In the genomic region with DNA sequence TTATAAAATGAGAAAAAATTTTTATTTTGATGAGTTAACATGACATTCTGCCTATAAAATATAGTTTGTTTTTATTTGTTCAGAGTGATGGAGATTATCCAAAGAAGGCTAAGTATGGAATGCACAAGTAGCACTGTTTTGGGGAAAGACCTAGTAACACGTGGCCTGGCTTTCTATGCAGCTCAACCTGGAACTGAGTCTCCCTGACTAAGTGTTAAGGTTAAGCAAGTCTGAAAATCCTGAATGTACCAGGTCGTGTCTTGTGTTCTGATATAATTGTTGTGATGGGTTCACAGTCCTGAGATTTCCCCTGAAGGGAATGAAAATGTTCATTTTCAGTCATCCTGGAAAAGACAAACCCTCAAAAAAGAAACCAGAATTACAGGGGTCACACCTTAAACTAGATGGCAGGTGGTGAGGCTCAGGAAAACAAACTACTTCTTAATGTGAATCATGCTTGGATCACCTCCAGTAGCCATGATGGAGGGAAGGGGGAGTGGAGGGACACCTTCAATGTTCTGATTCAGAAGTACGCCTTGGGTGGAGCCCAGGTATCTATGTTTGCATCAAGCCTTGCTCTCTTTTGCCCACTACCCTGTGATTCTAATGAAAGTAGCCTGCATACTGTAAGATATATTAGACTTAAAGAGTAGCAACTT, we compare ENCODE assay signal across 1 cellular context.
TF ChIP-seq lines count a peak whose summit lies in the region.

No MANE protein-coding gene starts in this region.

TF ChIP-seq in GM23338, 12 proteins besides CTCF, POLR2A, EP300 and RAD21 (continued from another document):
- TF ChIP-seq, protein P1, sequence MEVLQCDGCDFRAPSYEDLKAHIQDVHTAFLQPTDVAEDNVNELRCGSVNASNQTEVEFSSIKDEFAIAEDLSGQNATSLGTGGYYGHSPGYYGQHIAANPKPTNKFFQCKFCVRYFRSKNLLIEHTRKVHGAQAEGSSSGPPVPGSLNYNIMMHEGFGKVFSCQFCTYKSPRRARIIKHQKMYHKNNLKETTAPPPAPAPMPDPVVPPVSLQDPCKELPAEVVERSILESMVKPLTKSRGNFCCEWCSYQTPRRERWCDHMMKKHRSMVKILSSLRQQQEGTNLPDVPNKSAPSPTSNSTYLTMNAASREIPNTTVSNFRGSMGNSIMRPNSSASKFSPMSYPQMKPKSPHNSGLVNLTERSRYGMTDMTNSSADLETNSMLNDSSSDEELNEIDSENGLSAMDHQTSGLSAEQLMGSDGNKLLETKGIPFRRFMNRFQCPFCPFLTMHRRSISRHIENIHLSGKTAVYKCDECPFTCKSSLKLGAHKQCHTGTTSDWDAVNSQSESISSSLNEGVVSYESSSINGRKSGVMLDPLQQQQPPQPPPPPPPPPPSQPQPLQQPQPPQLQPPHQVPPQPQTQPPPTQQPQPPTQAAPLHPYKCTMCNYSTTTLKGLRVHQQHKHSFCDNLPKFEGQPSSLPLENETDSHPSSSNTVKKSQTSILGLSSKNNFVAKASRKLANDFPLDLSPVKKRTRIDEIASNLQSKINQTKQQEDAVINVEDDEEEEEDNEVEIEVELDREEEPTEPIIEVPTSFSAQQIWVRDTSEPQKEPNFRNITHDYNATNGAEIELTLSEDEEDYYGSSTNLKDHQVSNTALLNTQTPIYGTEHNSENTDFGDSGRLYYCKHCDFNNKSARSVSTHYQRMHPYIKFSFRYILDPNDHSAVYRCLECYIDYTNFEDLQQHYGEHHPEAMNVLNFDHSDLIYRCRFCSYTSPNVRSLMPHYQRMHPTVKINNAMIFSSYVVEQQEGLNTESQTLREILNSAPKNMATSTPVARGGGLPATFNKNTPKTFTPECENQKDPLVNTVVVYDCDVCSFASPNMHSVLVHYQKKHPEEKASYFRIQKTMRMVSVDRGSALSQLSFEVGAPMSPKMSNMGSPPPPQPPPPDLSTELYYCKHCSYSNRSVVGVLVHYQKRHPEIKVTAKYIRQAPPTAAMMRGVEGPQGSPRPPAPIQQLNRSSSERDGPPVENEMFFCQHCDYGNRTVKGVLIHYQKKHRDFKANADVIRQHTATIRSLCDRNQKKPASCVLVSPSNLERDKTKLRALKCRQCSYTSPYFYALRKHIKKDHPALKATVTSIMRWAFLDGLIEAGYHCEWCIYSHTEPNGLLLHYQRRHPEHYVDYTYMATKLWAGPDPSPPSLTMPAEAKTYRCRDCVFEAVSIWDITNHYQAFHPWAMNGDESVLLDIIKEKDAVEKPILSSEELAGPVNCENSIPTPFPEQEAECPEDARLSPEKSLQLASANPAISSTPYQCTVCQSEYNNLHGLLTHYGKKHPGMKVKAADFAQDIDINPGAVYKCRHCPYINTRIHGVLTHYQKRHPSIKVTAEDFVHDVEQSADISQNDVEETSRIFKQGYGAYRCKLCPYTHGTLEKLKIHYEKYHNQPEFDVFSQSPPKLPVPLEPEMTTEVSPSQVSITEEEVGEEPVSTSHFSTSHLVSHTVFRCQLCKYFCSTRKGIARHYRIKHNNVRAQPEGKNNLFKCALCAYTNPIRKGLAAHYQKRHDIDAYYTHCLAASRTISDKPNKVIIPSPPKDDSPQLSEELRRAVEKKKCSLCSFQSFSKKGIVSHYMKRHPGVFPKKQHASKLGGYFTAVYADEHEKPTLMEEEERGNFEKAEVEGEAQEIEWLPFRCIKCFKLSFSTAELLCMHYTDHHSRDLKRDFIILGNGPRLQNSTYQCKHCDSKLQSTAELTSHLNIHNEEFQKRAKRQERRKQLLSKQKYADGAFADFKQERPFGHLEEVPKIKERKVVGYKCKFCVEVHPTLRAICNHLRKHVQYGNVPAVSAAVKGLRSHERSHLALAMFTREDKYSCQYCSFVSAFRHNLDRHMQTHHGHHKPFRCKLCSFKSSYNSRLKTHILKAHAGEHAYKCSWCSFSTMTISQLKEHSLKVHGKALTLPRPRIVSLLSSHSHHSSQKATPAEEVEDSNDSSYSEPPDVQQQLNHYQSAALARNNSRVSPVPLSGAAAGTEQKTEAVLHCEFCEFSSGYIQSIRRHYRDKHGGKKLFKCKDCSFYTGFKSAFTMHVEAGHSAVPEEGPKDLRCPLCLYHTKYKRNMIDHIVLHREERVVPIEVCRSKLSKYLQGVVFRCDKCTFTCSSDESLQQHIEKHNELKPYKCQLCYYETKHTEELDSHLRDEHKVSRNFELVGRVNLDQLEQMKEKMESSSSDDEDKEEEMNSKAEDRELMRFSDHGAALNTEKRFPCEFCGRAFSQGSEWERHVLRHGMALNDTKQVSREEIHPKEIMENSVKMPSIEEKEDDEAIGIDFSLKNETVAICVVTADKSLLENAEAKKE (CRISPR knock-in tag; IDR thresholded peaks at IDR 0.05), result no peak
- TF ChIP-seq, protein P2, sequence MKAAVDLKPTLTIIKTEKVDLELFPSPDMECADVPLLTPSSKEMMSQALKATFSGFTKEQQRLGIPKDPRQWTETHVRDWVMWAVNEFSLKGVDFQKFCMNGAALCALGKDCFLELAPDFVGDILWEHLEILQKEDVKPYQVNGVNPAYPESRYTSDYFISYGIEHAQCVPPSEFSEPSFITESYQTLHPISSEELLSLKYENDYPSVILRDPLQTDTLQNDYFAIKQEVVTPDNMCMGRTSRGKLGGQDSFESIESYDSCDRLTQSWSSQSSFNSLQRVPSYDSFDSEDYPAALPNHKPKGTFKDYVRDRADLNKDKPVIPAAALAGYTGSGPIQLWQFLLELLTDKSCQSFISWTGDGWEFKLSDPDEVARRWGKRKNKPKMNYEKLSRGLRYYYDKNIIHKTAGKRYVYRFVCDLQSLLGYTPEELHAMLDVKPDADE (IDR thresholded peaks at IDR 0.05), result no peak
- TF ChIP-seq EZH2phosphoT487 (IDR thresholded peaks at IDR 0.05; ENCODE audit: unreplicated experiment), result no peak
- TF ChIP-seq STAT1 (IDR thresholded peaks at IDR 0.05; ENCODE audit: unreplicated experiment), result no peak
- TF ChIP-seq JUNB (IDR thresholded peaks at IDR 0.05; ENCODE audit: unreplicated experiment), result no peak
